ENCODE assay signal across 24 cellular contexts in genomic region chr3:55585856-55586255, GRCh38.
"Had no signal": no experiment of that assay in that cellular context is flagged by ENCODE, and none has a peak within 500 bp of the region (broad histone marks: within the 10 kb centered on the region; RNA-seq: fewer than 3 reads in every experiment).

No MANE protein-coding gene starts in this region.

- H3K4me1 ChIP-seq: adrenal gland, body of pancreas, right atrium auricular region, upper lobe of left lung had no signal

- H3K4me3 Mint-ChIP-seq: activated CD4-positive, alpha-beta memory T cell treated with anti-CD3 and anti-CD28 coated beads for 36 hours; activated CD4-positive, alpha-beta T cell treated with anti-CD3 and anti-CD28 coated beads, Interleukin-2, amount 10 ng/mL, durations not matched to agents 24 days and 14 days; activated naive CD4-positive, alpha-beta T cell treated with anti-CD3 and anti-CD28 coated beads for 36 hours; activated naive CD8-positive, alpha-beta T cell treated with anti-CD3 and anti-CD28 coated beads for 36 hours; activated T-helper 1 cell treated with anti-CD3 and anti-CD28 coated beads, Interleukin-12 subunit alpha, Interleukin-12 subunit beta, Interleukin-2, Interleukin-4 antibody, amounts not matched to agents 30 ng/mL and 10 ng/mL and 1 ng/mL, durations not matched to agents 14 hours and 24 hours and 36 hours; natural killer cell; neural progenitor cell; stimulated activated naive CD8-positive, alpha-beta T cell treated with anti-CD3 and anti-CD28 coated beads, Interleukin-15, amount 100 ng/mL, for 72 hours had no signal

- H3K27ac Mint-ChIP-seq: activated CD4-positive, alpha-beta memory T cell treated with anti-CD3 and anti-CD28 coated beads for 36 hours; activated CD4-positive, alpha-beta T cell treated with anti-CD3 and anti-CD28 coated beads, Interleukin-2, amount 10 ng/mL, durations not matched to agents 24 days and 14 days; activated naive CD4-positive, alpha-beta T cell treated with anti-CD3 and anti-CD28 coated beads for 36 hours; activated naive CD8-positive, alpha-beta T cell treated with anti-CD3 and anti-CD28 coated beads for 36 hours; activated T-helper 1 cell treated with anti-CD3 and anti-CD28 coated beads, Interleukin-12 subunit alpha, Interleukin-12 subunit beta, Interleukin-2, Interleukin-4 antibody, amounts not matched to agents 30 ng/mL and 10 ng/mL and 1 ng/mL, durations not matched to agents 14 hours and 24 hours and 36 hours; natural killer cell; neural progenitor cell; stimulated activated naive CD8-positive, alpha-beta T cell treated with anti-CD3 and anti-CD28 coated beads, Interleukin-15, amount 100 ng/mL, for 72 hours had no signal

- H3K36me3 ChIP-seq: adrenal gland, neural progenitor cell, right atrium auricular region, upper lobe of left lung, vagina had no signal

- H3K9ac ChIP-seq: neural progenitor cell had no signal

- H3K27me3 Mint-ChIP-seq: activated CD4-positive, alpha-beta memory T cell treated with anti-CD3 and anti-CD28 coated beads for 36 hours; activated CD4-positive, alpha-beta T cell treated with anti-CD3 and anti-CD28 coated beads, Interleukin-2, amount 10 ng/mL, durations not matched to agents 24 days and 14 days; activated naive CD8-positive, alpha-beta T cell treated with anti-CD3 and anti-CD28 coated beads for 36 hours; stimulated activated naive CD8-positive, alpha-beta T cell treated with anti-CD3 and anti-CD28 coated beads, Interleukin-15, amount 100 ng/mL, for 72 hours had no signal

- H3K4me3 ChIP-seq: adrenal gland, body of pancreas, neural progenitor cell, right atrium auricular region, upper lobe of left lung, vagina had no signal

- H3K27ac ChIP-seq: adrenal gland, body of pancreas, neural progenitor cell, right atrium auricular region, upper lobe of left lung, vagina, VCaP had no signal

- DNase-seq: activated CD4-positive, alpha-beta memory T cell treated with anti-CD3 and anti-CD28 coated beads for 36 hours; activated CD4-positive, alpha-beta T cell treated with anti-CD3 and anti-CD28 coated beads, Interleukin-2, amount 10 ng/mL, durations not matched to agents 24 days and 14 days; activated CD4-positive, CD25-positive, alpha-beta regulatory T cell treated with anti-CD3 and anti-CD28 coated beads, Interleukin-2, amount 50 U/mL, for 72 hours; activated CD8-positive, alpha-beta memory T cell treated with anti-CD3 and anti-CD28 coated beads, Interleukin-2, amount 50 U/mL, for 4 hours; activated effector memory CD4-positive, alpha-beta T cell treated with anti-CD3 and anti-CD28 coated beads, Interleukin-2, amount 50 U/mL, for 16 hours; activated naive CD4-positive, alpha-beta T cell treated with anti-CD3 and anti-CD28 coated beads for 36 hours; activated naive CD8-positive, alpha-beta T cell treated with anti-CD3 and anti-CD28 coated beads for 36 hours; activated T-cell treated with anti-CD3 and anti-CD28 coated beads, Interleukin-2, amount 50 U/mL, for 1 hour; adrenal gland; aorta; body of pancreas; foreskin fibroblast; head of caudate nucleus; hypothalamus; natural killer cell; stimulated activated CD4-positive, alpha-beta T cell treated with anti-CD3 and anti-CD28 coated beads, Interleukin-2, amount 100 ng/mL, for 48 hours; stimulated activated naive CD8-positive, alpha-beta T cell treated with anti-CD3 and anti-CD28 coated beads, Interleukin-15, amount 100 ng/mL, for 72 hours; substantia nigra had no signal

- H3K36me3 Mint-ChIP-seq: activated CD4-positive, alpha-beta memory T cell treated with anti-CD3 and anti-CD28 coated beads for 36 hours; activated naive CD8-positive, alpha-beta T cell treated with anti-CD3 and anti-CD28 coated beads for 36 hours; natural killer cell; neural progenitor cell had no signal

- H3K9me3 Mint-ChIP-seq: activated CD4-positive, alpha-beta memory T cell treated with anti-CD3 and anti-CD28 coated beads for 36 hours; activated CD4-positive, alpha-beta T cell treated with anti-CD3 and anti-CD28 coated beads, Interleukin-2, amount 10 ng/mL, durations not matched to agents 24 days and 14 days; activated naive CD4-positive, alpha-beta T cell treated with anti-CD3 and anti-CD28 coated beads for 36 hours; activated naive CD8-positive, alpha-beta T cell treated with anti-CD3 and anti-CD28 coated beads for 36 hours; activated T-helper 1 cell treated with anti-CD3 and anti-CD28 coated beads, Interleukin-12 subunit alpha, Interleukin-12 subunit beta, Interleukin-2, Interleukin-4 antibody, amounts not matched to agents 30 ng/mL and 10 ng/mL and 1 ng/mL, durations not matched to agents 14 hours and 24 hours and 36 hours; natural killer cell had no signal

- ATAC-seq: body of pancreas; natural killer cell; stimulated activated naive CD8-positive, alpha-beta T cell treated with anti-CD3 and anti-CD28 coated beads, Interleukin-15, amount 100 ng/mL, for 72 hours had no signal

- H3K4me1 Mint-ChIP-seq: activated CD4-positive, alpha-beta T cell treated with anti-CD3 and anti-CD28 coated beads, Interleukin-2, amount 10 ng/mL, durations not matched to agents 24 days and 14 days; activated naive CD8-positive, alpha-beta T cell treated with anti-CD3 and anti-CD28 coated beads for 36 hours; natural killer cell; stimulated activated naive CD8-positive, alpha-beta T cell treated with anti-CD3 and anti-CD28 coated beads, Interleukin-15, amount 100 ng/mL, for 72 hours had no signal

- H3K27me3 ChIP-seq: adrenal gland, body of pancreas, neural progenitor cell, right atrium auricular region, upper lobe of left lung, vagina had no signal

- H3K4me2 ChIP-seq: neural progenitor cell had no signal
